Comparison of ENCODE assay signal across 9 cellular contexts in the genomic region with DNA sequence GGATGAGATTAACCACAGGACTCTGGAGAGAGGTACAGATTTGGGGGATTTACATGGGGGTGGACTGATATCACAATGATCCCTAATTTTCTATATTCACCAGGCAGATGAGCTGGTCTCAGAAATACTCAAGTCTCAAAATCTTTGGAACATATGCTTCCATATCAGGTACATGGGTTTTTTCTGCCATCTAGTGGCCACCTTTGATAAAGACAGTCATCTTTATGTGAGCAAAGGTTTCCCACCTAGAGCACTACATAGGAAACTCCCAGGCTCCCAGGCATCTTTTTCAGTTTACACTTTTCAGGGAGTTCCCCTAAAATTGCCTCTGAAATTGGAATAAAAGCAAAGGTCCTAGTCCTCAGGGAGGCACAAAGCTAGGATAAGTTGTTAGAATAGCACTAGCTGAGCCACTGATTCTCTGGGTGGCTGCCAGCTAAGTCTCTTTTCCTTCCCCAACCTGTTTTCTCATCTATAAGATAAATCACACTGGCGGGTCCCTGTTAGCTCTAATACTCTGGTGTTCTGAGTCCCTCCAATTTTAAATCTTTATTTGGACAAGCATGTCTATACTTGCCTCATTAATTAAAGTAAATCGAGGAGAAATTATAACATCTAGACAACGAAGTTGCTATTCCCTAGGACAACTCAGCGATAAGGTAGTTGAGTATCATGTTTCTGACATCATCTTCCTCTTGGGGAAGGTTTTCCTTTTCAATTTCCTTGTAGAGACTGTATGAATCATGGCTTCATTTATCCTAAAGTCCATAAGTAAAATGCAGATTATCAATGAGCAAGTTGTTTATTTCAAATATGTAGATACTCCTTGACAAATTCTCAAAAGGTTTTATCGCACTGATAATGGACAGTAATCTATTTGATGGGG. TPM values are rescaled to one million over a fixed set of nuclear protein-coding genes. Genes with fewer than 3 reads are reported as not detected.
DNase-seq lines count a peak whose midpoint lies in the region; ATAC-seq and TF ChIP-seq lines count a peak whose summit lies in the region.
"Had no signal": no experiment of that assay in that cellular context is flagged by ENCODE, and none has a peak within 500 bp of the region (broad histone marks: within the 10 kb centered on the region; RNA-seq: fewer than 3 reads in every experiment).

No MANE protein-coding gene starts in this region.

- DNase-seq in NCI-H187 (lab: John Stamatoyannopoulos, UW) (peak; percentile 7), NCI-H187 treated with DMSO at 0.1 percent for 48 hours (lab: John Stamatoyannopoulos, UW) (no peak), NCI-H774 (lab: John Stamatoyannopoulos, UW) (peak; percentile 0), breast epithelium (ENCODE audit: low spot score in 2 of 2) (no peak), kidney tubule cell (ENCODE audit: low spot score) (peak; percentile 71), thyroid gland (no peak)

- no peak overlapping the region for H3K4me3 ChIP-seq in breast epithelium
- H3K4me3 ChIP-seq in thyroid gland (replicated peaks in 1 of 3): no peak overlapping the region
- H3K4me3 ChIP-seq: BLaER1 treated with 17β-estradiol and CSF1 and Interleukin-3, amounts not matched to agents 10 nM and 100 nM had no signal

- H3K36me3 ChIP-seq in breast epithelium (no peaks in the 10 kb centered on the region), thyroid gland (no peaks in the 10 kb centered on the region)
- H3K36me3 ChIP-seq: BLaER1 treated with 17β-estradiol and CSF1 and Interleukin-3, amounts not matched to agents 10 nM and 100 nM had no signal

- ATAC-seq in GM19438 (IDR thresholded peaks at IDR 0.05; ENCODE audit: low read depth, unreplicated experiment) (peak; percentile 82), HG03520 (IDR thresholded peaks at IDR 0.05; ENCODE audit: unreplicated experiment) (peak; percentile 82)

- 57 to 68% methylated on average over 5 of the region's 5 CpGs for WGBS in thyroid gland, 2 donors

- intact Hi-C loops in breast epithelium (cut with DNase I; ENCODE audit: low total_unique reads): no loop called here
- intact Hi-C loops in thyroid gland (cut with DNase I): loop anchor here (5.0 kb wide), 1 partner anchor 1380 kb away; no protein-coding TSS in a partner anchor

- no peak for TF ChIP-seq POLR2A in breast epithelium (IDR thresholded peaks at IDR 0.05)
- TF ChIP-seq POLR2A in thyroid gland (IDR thresholded peaks at IDR 0.05): no peak

- peak; percentile 53 to 77 (median 69) for TF ChIP-seq CTCF in breast epithelium (IDR thresholded peaks at IDR 0.05)
- TF ChIP-seq CTCF in thyroid gland (IDR thresholded peaks at IDR 0.05): peak; percentile 33 to 75 (median 64)

- H3K27me3 ChIP-seq in breast epithelium (no peaks in the 10 kb centered on the region), thyroid gland (no peaks in the 10 kb centered on the region)
- H3K27me3 ChIP-seq: BLaER1 treated with 17β-estradiol and CSF1 and Interleukin-3, amounts not matched to agents 10 nM and 100 nM had no signal

- no peaks in the 10 kb centered on the region for H3K4me1 ChIP-seq in breast epithelium
- no peaks in the 10 kb centered on the region for H3K4me1 ChIP-seq in thyroid gland
- H3K4me1 ChIP-seq: BLaER1 treated with 17β-estradiol and CSF1 and Interleukin-3, amounts not matched to agents 10 nM and 100 nM had no signal

- H3K9me3 ChIP-seq in breast epithelium (no peaks in the 10 kb centered on the region), thyroid gland (no peaks in the 10 kb centered on the region)
- H3K9me3 ChIP-seq: BLaER1 treated with 17β-estradiol and CSF1 and Interleukin-3, amounts not matched to agents 10 nM and 100 nM had no signal

- H3K27ac ChIP-seq in breast epithelium: no peak overlapping the region
- H3K27ac ChIP-seq in thyroid gland: no peak overlapping the region
- H3K27ac ChIP-seq: BLaER1 treated with 17β-estradiol and CSF1 and Interleukin-3, amounts not matched to agents 10 nM and 100 nM had no signal

RNA-seq across cellular contexts. Expression of a gene that starts 19.0 kb away (rescaled TPM):
- total RNA-seq in breast epithelium (10 to 100 TPM; 21.6 to 26.6 (median 22.5) TPM), thyroid gland (10 to 100 TPM; 24.1 to 51.4 (median 40.7) TPM)

RNA-seq across cellular contexts. Expression of a gene that starts 27.2 kb away (rescaled TPM):
- 1 to 10 TPM in 2 of 3 donors, under 1 TPM in 1; 0.48 to 5.1 (median 3.6) TPM for total RNA-seq in breast epithelium
- total RNA-seq in thyroid gland: 1 to 10 TPM in 1 of 4 donors, not detected in 3; 3.9 TPM

Comparison
In these comparisons a context has a peak if more than half of its experiments do, and no peak if none do; other contexts are left out.
1. DNase-seq: peak in NCI-H187 (2 of 2), NCI-H774 (single experiment) and kidney tubule cell (single experiment); none in NCI-H187 treated with DMSO at 0.1 percent for 48 hours (single experiment), breast epithelium (0 of 2) and thyroid gland (0 of 2).